In genomic region chr6:68695403-68695802, GRCh38 we compare ENCODE assay signal across 29 cellular contexts.
"Had no signal": no experiment of that assay in that cellular context is flagged by ENCODE, and none has a peak within 500 bp of the region (broad histone marks: within the 10 kb centered on the region; RNA-seq: fewer than 3 reads in every experiment).

No MANE protein-coding gene starts in this region.

- H3K4me3 ChIP-seq: coronary artery, dorsolateral prefrontal cortex, esophagus squamous epithelium, gastrocnemius medialis, heart right ventricle, left lung, lower lobe of right lung, mucosa of descending colon had no signal

- H3K36me3 Mint-ChIP-seq: mesothelial cell of epicardium, naive B cell had no signal

- H3K4me1 ChIP-seq: esophagus squamous epithelium, gastrocnemius medialis, heart right ventricle, left lung, lower lobe of right lung had no signal

- H3K4me3 Mint-ChIP-seq: endodermal cell, mesothelial cell of epicardium, naive B cell had no signal

- H3K27ac Mint-ChIP-seq: endodermal cell, mesothelial cell of epicardium had no signal

- H3K27me3 Mint-ChIP-seq: naive B cell had no signal

- H3K4me1 Mint-ChIP-seq: naive B cell had no signal

- H3K27ac ChIP-seq: coronary artery, epithelial cell of prostate, esophagus squamous epithelium, gastrocnemius medialis, heart right ventricle, left lung, lower lobe of right lung had no signal

- H3K27me3 ChIP-seq: dorsolateral prefrontal cortex, esophagus squamous epithelium, gastrocnemius medialis, heart right ventricle, left lung had no signal

- DNase-seq: dermis blood vessel endothelial cell; dorsolateral prefrontal cortex; effector CD4-positive, alpha-beta T cell; effector memory CD4-positive, alpha-beta T cell; endodermal cell; erythroblast; esophagus squamous epithelium; foreskin fibroblast; foreskin melanocyte; gastrocnemius medialis; glutamatergic neuron; head of caudate nucleus; heart right ventricle; hippocampal formation; left cardiac atrium; left lung; left ventricle myocardium superior; lower lobe of right lung; mesenchymal stem cell; mucosa of descending colon; naive B cell had no signal

- H3K9me3 ChIP-seq: esophagus squamous epithelium, gastrocnemius medialis, heart right ventricle, left lung, lower lobe of right lung, mucosa of descending colon had no signal

- FAIRE-seq: colon, endometrium, islet of Langerhans, keratinocyte had no signal

- ATAC-seq: esophagus mucosa, gastrocnemius medialis, heart right ventricle, left cardiac atrium, left lung, left ventricle myocardium superior, lower lobe of right lung, mucosa of descending colon had no signal

- H3K9me3 Mint-ChIP-seq: endodermal cell, mesothelial cell of epicardium, naive B cell had no signal

- H3K36me3 ChIP-seq: esophagus squamous epithelium, gastrocnemius medialis, heart right ventricle, left lung, lower lobe of right lung had no signal
